In genomic region chr16:54062361-54063346, GRCh38 we compare ENCODE assay signal across 15 cellular contexts.
DNase-seq lines count a peak whose midpoint lies in the region; ATAC-seq and TF ChIP-seq lines count a peak whose summit lies in the region.
"Had no signal": no experiment of that assay in that cellular context is flagged by ENCODE, and none has a peak within 500 bp of the region (broad histone marks: within the 10 kb centered on the region; RNA-seq: fewer than 3 reads in every experiment).

No MANE protein-coding gene starts in this region.

- H3K27me3 ChIP-seq in cardiac muscle cell = no peaks in the 10 kb centered on the region
- H3K27me3 ChIP-seq in right atrium auricular region = no peaks in the 10 kb centered on the region

- TF ChIP-seq CTCF in cardiac muscle cell (IDR thresholded peaks at IDR 0.05; ENCODE audit: low read depth, low read length) (peak; percentile 38), right atrium auricular region (IDR thresholded peaks at IDR 0.05) (peak in 1 of 2 donors; percentile 23)

- H3K27ac ChIP-seq in cardiac muscle cell (no peak overlapping the region), right atrium auricular region (no peak overlapping the region)

- no peaks in the 10 kb centered on the region for H3K9me3 ChIP-seq in cardiac muscle cell (ENCODE audit: low read depth)
- no peaks in the 10 kb centered on the region for H3K9me3 ChIP-seq in right atrium auricular region

- DNase-seq in cardiac muscle cell (ENCODE audit: low read depth in 1 of 2, low spot score in 1 of 2) (no peak), right atrium auricular region (ENCODE audit: low spot score) (no peak), NCI-H69 (lab: John Stamatoyannopoulos, UW) (peak; percentile 91), left ventricle myocardium superior (no peak), posterior vena cava (ENCODE audit: low spot score) (no peak), NCI-H524 treated with DMSO at 0.1 percent for 48 hours (lab: John Stamatoyannopoulos, UW) (no peak), cerebellar cortex (ENCODE audit: low spot score) (no peak)
- no peak for DNase-seq in activated T-helper 1 cell treated with anti-CD3 and anti-CD28 coated beads, Interleukin-12 subunit alpha, Interleukin-12 subunit beta, Interleukin-2, Interleukin-4 antibody, amounts not matched to agents 30 ng/mL and 10 ng/mL and 1 ng/mL, durations not matched to agents 14 hours and 24 hours and 36 hours (ENCODE audit: low spot score)
- DNase-seq: DMS79; HFFc6; KG1; NK-92 treated with Interleukin-12 subunit alpha and Interleukin-12 subunit beta, amount 100 ng/mL, for 24 hours; small intestine; SW 1271; trophoblast cell had no signal

- H3K27me3 Mint-ChIP-seq in activated T-helper 1 cell treated with anti-CD3 and anti-CD28 coated beads, Interleukin-12 subunit alpha, Interleukin-12 subunit beta, Interleukin-2, Interleukin-4 antibody, amounts not matched to agents 30 ng/mL and 10 ng/mL and 1 ng/mL, durations not matched to agents 14 hours and 24 hours and 36 hours (ENCODE audit: insufficient read depth) = no peaks in the 10 kb centered on the region

- intact Hi-C loops in left ventricle myocardium superior (cut with micrococcal nuclease) (no loop called here), posterior vena cava (cut with DNase I) (no loop called here)
- intact Hi-C loops in activated T-helper 1 cell treated with anti-CD3 and anti-CD28 coated beads, Interleukin-12 subunit alpha, Interleukin-12 subunit beta, Interleukin-2, Interleukin-4 antibody, amounts not matched to agents 30 ng/mL and 10 ng/mL and 1 ng/mL, durations not matched to agents 14 hours and 24 hours and 36 hours (cut with micrococcal nuclease) = no loop called here

- no peaks in the 10 kb centered on the region for H3K9me3 Mint-ChIP-seq in activated T-helper 1 cell treated with anti-CD3 and anti-CD28 coated beads, Interleukin-12 subunit alpha, Interleukin-12 subunit beta, Interleukin-2, Interleukin-4 antibody, amounts not matched to agents 30 ng/mL and 10 ng/mL and 1 ng/mL, durations not matched to agents 14 hours and 24 hours and 36 hours
- H3K9me3 Mint-ChIP-seq: HFFc6 had no signal

- ATAC-seq in left ventricle myocardium superior = peak; percentile 20

- no peak overlapping the region for H3K27ac Mint-ChIP-seq in activated T-helper 1 cell treated with anti-CD3 and anti-CD28 coated beads, Interleukin-12 subunit alpha, Interleukin-12 subunit beta, Interleukin-2, Interleukin-4 antibody, amounts not matched to agents 30 ng/mL and 10 ng/mL and 1 ng/mL, durations not matched to agents 14 hours and 24 hours and 36 hours
- H3K27ac Mint-ChIP-seq: HFFc6 had no signal

- H3K36me3 Mint-ChIP-seq in activated T-helper 1 cell treated with anti-CD3 and anti-CD28 coated beads, Interleukin-12 subunit alpha, Interleukin-12 subunit beta, Interleukin-2, Interleukin-4 antibody, amounts not matched to agents 30 ng/mL and 10 ng/mL and 1 ng/mL, durations not matched to agents 14 hours and 24 hours and 36 hours (ENCODE audit: low read depth) = no peaks in the 10 kb centered on the region

- H3K4me1 ChIP-seq in cardiac muscle cell (ENCODE audit: low read depth) (peaks cover 28% of the 10 kb centered on the region), right atrium auricular region (peaks cover 0 to 10% of the 10 kb centered on the region in 2 donors)

- H3K4me3 ChIP-seq in cardiac muscle cell (no peak overlapping the region), right atrium auricular region (no peak overlapping the region)

- H3K4me3 Mint-ChIP-seq in activated T-helper 1 cell treated with anti-CD3 and anti-CD28 coated beads, Interleukin-12 subunit alpha, Interleukin-12 subunit beta, Interleukin-2, Interleukin-4 antibody, amounts not matched to agents 30 ng/mL and 10 ng/mL and 1 ng/mL, durations not matched to agents 14 hours and 24 hours and 36 hours = no peak overlapping the region
- H3K4me3 Mint-ChIP-seq: HFFc6 had no signal

- H3K4me1 Mint-ChIP-seq in activated T-helper 1 cell treated with anti-CD3 and anti-CD28 coated beads, Interleukin-12 subunit alpha, Interleukin-12 subunit beta, Interleukin-2, Interleukin-4 antibody, amounts not matched to agents 30 ng/mL and 10 ng/mL and 1 ng/mL, durations not matched to agents 14 hours and 24 hours and 36 hours (ENCODE audit: low read depth) = no peaks in the 10 kb centered on the region

- no peaks in the 10 kb centered on the region for H3K36me3 ChIP-seq in cardiac muscle cell
- no peaks in the 10 kb centered on the region for H3K36me3 ChIP-seq in right atrium auricular region
